Comparison of ENCODE assay signal across 11 cellular contexts in the genomic region with DNA sequence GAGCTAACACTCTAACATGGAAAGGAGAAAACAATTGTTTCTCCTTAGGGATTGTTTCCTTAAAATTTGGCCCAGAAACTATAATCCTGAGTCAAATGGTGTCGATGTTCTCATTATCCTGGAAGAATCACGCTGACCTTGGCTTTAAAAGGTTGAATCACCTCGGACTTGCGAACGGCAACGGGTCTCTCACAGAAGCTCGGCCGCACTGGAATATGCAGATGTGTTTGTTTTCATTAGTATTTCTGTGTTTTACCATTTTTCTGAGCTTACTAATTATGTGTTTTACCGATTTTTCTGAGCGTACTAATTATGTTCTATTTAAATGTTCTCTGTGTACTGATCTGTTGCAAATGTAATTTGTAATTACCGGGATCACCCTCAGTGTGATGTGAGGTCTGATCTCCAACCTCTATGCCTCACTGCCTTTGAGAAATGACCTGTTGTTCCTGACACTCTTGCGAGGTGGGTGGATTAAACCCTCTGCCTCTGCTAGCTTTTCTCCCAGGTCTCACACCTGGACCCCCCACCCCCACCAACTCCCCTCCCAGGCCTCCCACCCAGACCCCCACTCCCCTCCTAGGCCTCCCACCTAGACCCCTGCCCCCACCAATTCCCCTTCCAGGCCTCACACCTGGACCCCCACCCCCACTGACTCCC. TPM values are rescaled to one million over a fixed set of nuclear protein-coding genes. Genes with fewer than 3 reads are reported as not detected.
A peak's percentile ranks its signal among the peaks of the same experiment; 100 is the strongest.
DNase-seq lines count a peak whose midpoint lies in the region; ATAC-seq and TF ChIP-seq lines count a peak whose summit lies in the region.
"Had no signal": no experiment of that assay in that cellular context is flagged by ENCODE, and none has a peak within 500 bp of the region (broad histone marks: within the 10 kb centered on the region; RNA-seq: fewer than 3 reads in every experiment).

No MANE protein-coding gene starts in this region.

- no peaks in the 10 kb centered on the region for H3K9me3 ChIP-seq in transverse colon

- in situ Hi-C loops in transverse colon (cut with MboI; ENCODE audit: low pct_ligation_motif_present in 1 of 4, low pct_unique_long_range_greater_than_20kb in 1 of 4, low sequenced_read_pairs in 3 of 4) = no loop called here

- H3K27me3 Mint-ChIP-seq in osteocyte (ENCODE audit: unreplicated experiment) = peaks cover 12% of the 10 kb centered on the region

- no peaks in the 10 kb centered on the region for H3K4me1 ChIP-seq in transverse colon

- H3K36me3 ChIP-seq in transverse colon = no peaks in the 10 kb centered on the region

- intact Hi-C loops in transverse colon (cut with DNase I; ENCODE audit: low total_unique reads) = no loop called here

- no peak for ATAC-seq in HG02973 (IDR thresholded peaks at IDR 0.05; ENCODE audit: unreplicated experiment)

- H3K4me3 Mint-ChIP-seq in osteocyte (ENCODE audit: unreplicated experiment) = no peak overlapping the region

- H3K4me1 Mint-ChIP-seq in osteocyte (ENCODE audit: unreplicated experiment) = no peaks in the 10 kb centered on the region

- peaks cover 22% of the 10 kb centered on the region for H3K27me3 ChIP-seq in transverse colon

- TF ChIP-seq CTCF in C4-2B (conservative IDR thresholded peaks at IDR 0.05) = no peak
- no peak for TF ChIP-seq CTCF in transverse colon (IDR thresholded peaks at IDR 0.05)
- no peak for TF ChIP-seq CTCF in osteocyte (IDR thresholded peaks at IDR 0.05)

- H3K27ac Mint-ChIP-seq in osteocyte (ENCODE audit: unreplicated experiment) = no peak overlapping the region

- H3K9me3 Mint-ChIP-seq in osteocyte (ENCODE audit: unreplicated experiment) = no peaks in the 10 kb centered on the region

- H3K27ac ChIP-seq in C4-2B (peak overlapping the region; percentile 20), transverse colon (no peak overlapping the region)

- no peak overlapping the region for H3K4me3 ChIP-seq in transverse colon

- 63 to 73% methylated on average over 10 to 12 of the region's 12 CpGs for WGBS in transverse colon (ENCODE audit: low coverage in 1 of 2), 2 donors

- DNase-seq in RPMI7951 (ENCODE audit: low read depth) = peak; percentile 9
- peak; percentile 80 for DNase-seq in islet precursor cell
- no peak for DNase-seq in NCI-H2227 treated with DMSO at 0.1 percent for 48 hours (lab: John Stamatoyannopoulos, UW)
- no peak for DNase-seq in transverse colon
- DNase-seq in osteocyte (ENCODE audit: extremely low spot score, unreplicated experiment) = no peak
- DNase-seq: activated T-cell treated with anti-CD3 and anti-CD28 coated beads, Interleukin-2, amount 50 U/mL, for 48 hours; NCI-H446; stimulated activated CD4-positive, alpha-beta T cell treated with anti-CD3 and anti-CD28 coated beads, Interleukin-4, amount 100 ng/mL, for 1 hour had no signal

- TF ChIP-seq EP300 in transverse colon (IDR thresholded peaks at IDR 0.05; ENCODE audit: low read depth) = no peak

- TF ChIP-seq POLR2A in GM19099 (IDR thresholded peaks at IDR 0.05; ENCODE audit: extremely low read depth, insufficient read length, low read depth) (peak; percentile 28), transverse colon (IDR thresholded peaks at IDR 0.05) (no peak)

- no peaks in the 10 kb centered on the region for H3K36me3 Mint-ChIP-seq in osteocyte (ENCODE audit: unreplicated experiment)

RNA-seq across cellular contexts. Expression of a gene that starts 38.3 kb away (rescaled TPM):
- total RNA-seq in RPMI7951 (2014; rRNA removed; shearing (Covaris generic)) = not detected in 2 replicates
- 1 to 10 TPM in 1 of 4 donors, under 1 TPM in 2, not detected in 1; 0.14 to 1.8 (median 0.95) TPM for total RNA-seq in transverse colon
- total RNA-seq in osteocyte = 1.7 and 1.9 TPM in 2 replicates

RNA-seq across cellular contexts. Expression of a gene that starts 42.0 kb away (rescaled TPM):
- 8.9 and 11.8 TPM in 2 replicates for total RNA-seq in RPMI7951 (2014; rRNA removed; shearing (Covaris generic))
- total RNA-seq in transverse colon (100 to 1,000 TPM in 1 of 4 donors, 10 to 100 TPM in 3; 25.9 to 132 (median 50.4) TPM), osteocyte (63.2 and 71.6 TPM in 2 replicates)

Comparison
In these comparisons a context has a peak if more than half of its experiments do, and no peak if none do; other contexts are left out.
1. DNase-seq: peak in RPMI7951 (single experiment) and islet precursor cell (single experiment); none in NCI-H2227 treated with DMSO at 0.1 percent for 48 hours (single experiment), transverse colon (single experiment) and osteocyte (single experiment).